ENCODE assay signal across 29 cellular contexts in the genomic region with DNA sequence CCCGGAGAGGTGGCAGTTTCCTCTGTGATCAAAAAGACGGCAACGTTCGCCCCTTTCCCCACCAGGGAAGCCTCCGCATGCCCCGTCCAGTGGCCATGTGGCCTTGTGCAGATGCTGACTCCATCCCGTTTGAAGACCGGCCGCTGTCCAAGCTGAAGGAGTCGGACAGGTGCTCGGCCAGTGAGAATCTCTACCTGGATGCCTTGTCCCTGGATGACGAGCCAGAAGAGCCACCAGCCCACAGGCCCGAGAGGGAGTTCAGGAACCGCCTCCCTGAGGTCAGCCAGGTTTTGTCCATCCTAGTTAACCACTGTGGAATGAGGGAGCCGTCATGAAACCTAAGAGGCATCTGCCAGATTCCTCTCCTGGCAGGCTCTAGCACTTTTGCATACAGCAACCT.
"Had no signal": no experiment of that assay in that cellular context is flagged by ENCODE, and none has a peak within 500 bp of the region (broad histone marks: within the 10 kb centered on the region; RNA-seq: fewer than 3 reads in every experiment).

No MANE protein-coding gene starts in this region.

- H3K4me3 ChIP-seq: adrenal gland, body of pancreas, cardiac muscle cell, colonic mucosa, esophagus squamous epithelium, gastroesophageal sphincter had no signal

- H3K27ac ChIP-seq: adrenal gland, body of pancreas, cardiac muscle cell, colonic mucosa, epithelial cell of prostate, esophagus squamous epithelium, gastroesophageal sphincter had no signal

- ATAC-seq: activated CD4-positive, alpha-beta T cell treated with anti-CD3 and anti-CD28 coated beads for 36 hours; activated CD8-positive, alpha-beta memory T cell treated with anti-CD3 and anti-CD28 coated beads, Interleukin-2, amount 10 ng/mL, durations not matched to agents 7 days and 5 days; activated CD8-positive, alpha-beta T cell treated with anti-CD3 and anti-CD28 coated beads, Interleukin-2, amount 10 ng/mL, durations not matched to agents 7 days and 5 days; activated naive CD8-positive, alpha-beta T cell treated with anti-CD3 and anti-CD28 coated beads, Interleukin-2, amount 50 U/mL, for 24 hours; body of pancreas; gastroesophageal sphincter; T-helper 17 cell had no signal

- H3K27me3 ChIP-seq: body of pancreas, cardiac muscle cell, colonic mucosa, esophagus squamous epithelium, gastroesophageal sphincter had no signal

- DNase-seq: activated CD4-positive, alpha-beta memory T cell treated with anti-CD3 and anti-CD28 coated beads for 36 hours; activated CD4-positive, alpha-beta T cell treated with anti-CD3 and anti-CD28 coated beads for 36 hours; activated CD4-positive, alpha-beta T cell treated with anti-CD3 and anti-CD28 coated beads, Interleukin-2, amount 10 ng/mL, durations not matched to agents 24 days and 14 days; activated CD4-positive, CD25-positive, alpha-beta regulatory T cell; activated CD4-positive, CD25-positive, alpha-beta regulatory T cell treated with anti-CD3 and anti-CD28 coated beads, Interleukin-2, amount 50 U/mL, for 72 hours; activated CD8-positive, alpha-beta memory T cell treated with anti-CD3 and anti-CD28 coated beads, Interleukin-2, amount 10 ng/mL, durations not matched to agents 7 days and 5 days; activated CD8-positive, alpha-beta memory T cell treated with anti-CD3 and anti-CD28 coated beads, Interleukin-2, amount 50 U/mL, for 4 hours; activated CD8-positive, alpha-beta T cell treated with anti-CD3 and anti-CD28 coated beads, Interleukin-2, amount 10 ng/mL, durations not matched to agents 7 days and 5 days; activated effector memory CD4-positive, alpha-beta T cell treated with anti-CD3 and anti-CD28 coated beads, Interleukin-2, amount 50 U/mL, for 16 hours; activated naive CD4-positive, alpha-beta T cell treated with anti-CD3 and anti-CD28 coated beads for 36 hours; activated naive CD8-positive, alpha-beta T cell treated with anti-CD3 and anti-CD28 coated beads for 36 hours; activated naive CD8-positive, alpha-beta T cell treated with anti-CD3 and anti-CD28 coated beads, Interleukin-2, amount 50 U/mL, for 24 hours; activated T-cell treated with anti-CD3 and anti-CD28 coated beads, Interleukin-2, amount 50 U/mL, for 1 hour; activated T-cell treated with anti-CD3 and anti-CD28 coated beads, Interleukin-2, amount 50 U/mL, for 48 hours; adrenal gland; amygdala; aorta; body of pancreas; colonic mucosa; effector CD8-positive, alpha-beta T cell; esophagus squamous epithelium; foreskin melanocyte; head of caudate nucleus; T-helper 1 cell; T-helper 17 cell; T1000 had no signal

- H3K9me3 ChIP-seq: adrenal gland, body of pancreas, colonic mucosa, esophagus squamous epithelium, gastroesophageal sphincter had no signal

- H3K4me1 ChIP-seq: adrenal gland, body of pancreas, colonic mucosa, esophagus squamous epithelium, gastroesophageal sphincter had no signal

- H3K36me3 ChIP-seq: adrenal gland, cardiac muscle cell, colonic mucosa had no signal
